Comparison of ENCODE assay signal across 35 cellular contexts in the genomic region with DNA sequence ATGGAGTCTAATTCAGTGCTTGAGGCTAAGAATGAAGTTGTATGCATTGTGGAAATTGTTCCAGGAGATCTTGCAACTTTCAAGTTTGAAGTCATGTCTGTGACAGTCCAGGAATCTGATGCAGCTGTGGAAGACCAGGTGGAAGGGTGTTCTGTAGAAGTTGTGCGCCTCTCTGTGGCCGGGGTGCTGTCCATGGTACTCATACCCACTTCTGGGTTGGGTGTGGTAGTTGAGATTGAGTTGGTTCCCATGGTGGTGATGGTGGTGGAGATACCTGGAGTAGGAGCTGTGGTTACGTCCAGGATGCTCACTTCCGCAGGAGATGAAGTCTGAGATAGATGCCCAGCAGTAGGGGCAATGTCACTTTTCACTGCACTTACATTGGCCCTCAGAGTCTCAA. TPM values are rescaled to one million over a fixed set of nuclear protein-coding genes. Genes with fewer than 3 reads are reported as not detected.
A peak's percentile ranks its signal among the peaks of the same experiment; 100 is the strongest.
DNase-seq lines count a peak whose midpoint lies in the region; ATAC-seq, FAIRE-seq and TF ChIP-seq lines count a peak whose summit lies in the region.
"Had no signal": no experiment of that assay in that cellular context is flagged by ENCODE, and none has a peak within 500 bp of the region (broad histone marks: within the 10 kb centered on the region; RNA-seq: fewer than 3 reads in every experiment).

No MANE protein-coding gene starts in this region.

- no peak for TF ChIP-seq POLR2A in HepG2 (IDR thresholded peaks at IDR 0.05; ENCODE audit: insufficient read depth in 1 of 2, low read depth in 2 of 2, low read length in 2 of 2)
- TF ChIP-seq POLR2A in right lobe of liver (IDR thresholded peaks at IDR 0.05) = no peak
- no peak for TF ChIP-seq POLR2A in NB4 (IDR thresholded peaks at IDR 0.05; ENCODE audit: extremely low read depth, insufficient read length)
- no peak for TF ChIP-seq POLR2A in K562 (conservative IDR thresholded peaks at IDR 0.05)
- TF ChIP-seq POLR2A in body of pancreas (IDR thresholded peaks at IDR 0.05) = no peak
- no peak for TF ChIP-seq POLR2A in heart left ventricle (IDR thresholded peaks at IDR 0.05)

- CTCF ChIA-PET in HepG2 (lab: Yijun Ruan, JAX; ENCODE audit: low intra/inter-chr PET ratio, low total read pairs) = no interaction called here
- CTCF ChIA-PET in K562 (lab: Yijun Ruan, JAX; ENCODE audit: low intra/inter-chr PET ratio) = no interaction called here

- H3K4me1 ChIP-seq in HepG2 (ENCODE audit: insufficient read depth, low read length) = no peaks in the 10 kb centered on the region
- H3K4me1 ChIP-seq in right lobe of liver = no peaks in the 10 kb centered on the region
- no peaks in the 10 kb centered on the region for H3K4me1 ChIP-seq in K562 (replicated peaks in 1 of 2; ENCODE audit: control insufficient read depth in 2 of 2, insufficient read depth in 2 of 2, low read length in 2 of 2)
- no peaks in the 10 kb centered on the region for H3K4me1 ChIP-seq in body of pancreas
- H3K4me1 ChIP-seq in heart left ventricle = no peaks in the 10 kb centered on the region
- H3K4me1 ChIP-seq: BLaER1, left ventricle myocardium inferior, neural progenitor cell, pancreas, testis had no signal

- no peak for TF ChIP-seq EP300 in HepG2 (IDR thresholded peaks at IDR 0.05; ENCODE audit: low read depth in 2 of 2, low read length in 2 of 2)
- no peak for TF ChIP-seq EP300 in HepG2 (CRISPR knock-in tag; IDR thresholded peaks at IDR 0.05; ENCODE audit: borderline replicate concordance)
- TF ChIP-seq EP300 in K562 (IDR thresholded peaks at IDR 0.05; ENCODE audit: low read length) = no peak

- peaks cover 93% of the 10 kb centered on the region for H3K9me3 ChIP-seq in HepG2 (ENCODE audit: low read length)
- no peaks in the 10 kb centered on the region for H3K9me3 ChIP-seq in right lobe of liver
- no peaks in the 10 kb centered on the region for H3K9me3 ChIP-seq in K562 (replicated peaks; ENCODE audit: control insufficient read depth, insufficient read depth, low read depth, low read length)
- no peaks in the 10 kb centered on the region for H3K9me3 ChIP-seq in body of pancreas
- peaks cover 0 to 4% (median 0%) of the 10 kb centered on the region in 12 donors for H3K9me3 ChIP-seq in heart left ventricle
- H3K9me3 ChIP-seq: BLaER1, pancreas, testis had no signal

- H3K27me3 ChIP-seq in HepG2 (ENCODE audit: control insufficient read depth in 1 of 2, insufficient read depth in 2 of 2, low read length in 2 of 2) (no peaks in the 10 kb centered on the region), right lobe of liver (no peaks in the 10 kb centered on the region), K562 (ENCODE audit: control insufficient read depth in 2 of 2, insufficient read depth in 2 of 2, low read length in 2 of 2) (no peaks in the 10 kb centered on the region), body of pancreas (no peaks in the 10 kb centered on the region), heart left ventricle (no peaks in the 10 kb centered on the region)
- H3K27me3 ChIP-seq: BLaER1, neural progenitor cell, testis had no signal

- intact Hi-C loops in HepG2 (cut with micrococcal nuclease; ENCODE audit: unreplicated experiment) = no loop called here
- intact Hi-C loops in right lobe of liver (cut with DNase I) = no loop called here
- intact Hi-C loops in K562 (cut with micrococcal nuclease) = no loop called here
- intact Hi-C loops in body of pancreas (cut with DNase I) = no loop called here
- intact Hi-C loops in heart left ventricle (cut with DNase I) = no loop called here

- no peak overlapping the region for H3K9ac ChIP-seq in HepG2 (ENCODE audit: insufficient read depth, low read depth, low read length)
- H3K9ac ChIP-seq in K562 (ENCODE audit: insufficient read depth in 1 of 2, low read depth in 2 of 2, low read length in 2 of 2) = no peak overlapping the region
- H3K9ac ChIP-seq: BLaER1, neural progenitor cell had no signal

- ATAC-seq in HepG2 (no peak), right lobe of liver (no peak), K562 (no peak), GM21529 (IDR thresholded peaks at IDR 0.05; ENCODE audit: unreplicated experiment) (no peak), body of pancreas (no peak), heart left ventricle (no peak)
- ATAC-seq: effector memory CD8-positive, alpha-beta T cell; pancreas; PC-3; Right ventricle myocardium inferior had no signal

- H2AFZ ChIP-seq in HepG2 (ENCODE audit: low read length) = no peak overlapping the region
- H2AFZ ChIP-seq in K562 (ENCODE audit: low read depth, low read length) = no peak overlapping the region
- H2AFZ ChIP-seq: neural progenitor cell had no signal

- in situ Hi-C loops in HepG2 (cut with HindIII; ENCODE audit: extremely low pct_ligation_motif_present, low pct_unique_long_range_greater_than_20kb) (no loop called here), K562 (cut with MboI) (no loop called here)

- H4K20me1 ChIP-seq in HepG2 (ENCODE audit: insufficient read depth, low read length) (no peaks in the 10 kb centered on the region), K562 (replicated peaks; ENCODE audit: control insufficient read depth, insufficient read depth, low read length) (no peaks in the 10 kb centered on the region)
- H4K20me1 ChIP-seq: BLaER1 had no signal

- H3K9me1 ChIP-seq in K562 (ENCODE audit: control insufficient read depth, insufficient read depth, low read length) = no peaks in the 10 kb centered on the region

- H3K79me2 ChIP-seq in HepG2 (ENCODE audit: insufficient read depth, low read length) = no peaks in the 10 kb centered on the region
- H3K79me2 ChIP-seq in K562 (ENCODE audit: control insufficient read depth, insufficient read depth, low read length) = no peaks in the 10 kb centered on the region

- DNase-seq in HepG2 (ENCODE audit: low spot score) (no peak), right lobe of liver (no peak), NB4 (ENCODE audit: low read depth) (peak; percentile 58), K562 (ENCODE audit: extremely low read depth in 1 of 4, low spot score in 3 of 4) (peak; percentile 18 to 34 (median 26)), body of pancreas (no peak), heart left ventricle (no peak)
- DNase-seq: activated CD4-positive, alpha-beta T cell treated with anti-CD3 and anti-CD28 coated beads, Interleukin-2, amount 10 ng/mL, durations not matched to agents 7 days and 5 days; activated effector memory CD4-positive, alpha-beta T cell treated with anti-CD3 and anti-CD28 coated beads, Interleukin-2, amount 50 U/mL, for 16 hours; activated T-cell treated with anti-CD3 and anti-CD28 coated beads, Interleukin-2, amount 50 U/mL, for 24 hours; caudate nucleus; DMS53; effector memory CD8-positive, alpha-beta T cell; glutamatergic neuron; IMR-90; left ventricle myocardium inferior; NCI-H1105 treated with DMSO at 0.1 percent for 48 hours; NCI-H1930; NCI-H2171 treated with DMSO at 0.1 percent for 48 hours; NCI-H524; pancreas; PC-3; stimulated activated CD4-positive, alpha-beta T cell treated with anti-CD3 and anti-CD28 coated beads, Interleukin-1b, Interleukin-23, amount 100 ng/mL, for 48 hours; stimulated activated CD8-positive, alpha-beta memory T cell treated with anti-CD3 and anti-CD28 coated beads, Interleukin-4, amount 100 ng/mL, for 48 hours; testis had no signal

- BruUV-seq in HepG2 (replicated peaks; lab: Mats Ljungman, UMichigan) (no TSS peak), K562 (replicated peaks; lab: Mats Ljungman, UMichigan) (no TSS peak)

- WGBS in HepG2 (ENCODE audit: low lambda C conversion rate) = 28% methylated on average over 4 of the region's 4 CpGs
- 31% methylated on average over 2 of the region's 4 CpGs for WGBS in right lobe of liver (ENCODE audit: insufficient coverage, low coverage, low lambda C conversion rate, missing lambda C conversion rate)
- 0% methylated on average over 4 of the region's 4 CpGs for WGBS in K562 (ENCODE audit: insufficient coverage, low coverage, missing lambda C conversion rate)
- WGBS in body of pancreas, 2 donors = 40 to 61% methylated on average over 4 of the region's 4 CpGs
- 25 to 66% (median 51%) methylated on average over 4 of the region's 4 CpGs for WGBS in heart left ventricle, 4 donors

- H3K36me3 ChIP-seq in HepG2 (replicated peaks in 1 of 2; ENCODE audit: control insufficient read depth in 1 of 2, insufficient read depth in 2 of 2, low read length in 2 of 2) = no peaks in the 10 kb centered on the region
- no peaks in the 10 kb centered on the region for H3K36me3 ChIP-seq in right lobe of liver
- no peaks in the 10 kb centered on the region for H3K36me3 ChIP-seq in K562 (ENCODE audit: control insufficient read depth, insufficient read depth, low read length)
- no peaks in the 10 kb centered on the region for H3K36me3 ChIP-seq in body of pancreas (replicated peaks in 1 of 2; ENCODE audit: insufficient read depth in 1 of 2, low read depth in 2 of 2)
- H3K36me3 ChIP-seq in heart left ventricle = no peaks in the 10 kb centered on the region
- H3K36me3 ChIP-seq: BLaER1, left ventricle myocardium inferior, neural progenitor cell, pancreas had no signal

- no peak overlapping the region for H3K4me3 ChIP-seq in HepG2 (replicated peaks in 1 of 3; ENCODE audit: insufficient read depth in 1 of 3, low read depth in 2 of 3, low read length in 3 of 3)
- H3K4me3 ChIP-seq in right lobe of liver = no peak overlapping the region
- H3K4me3 ChIP-seq in NB4 (ENCODE audit: low read depth, low read length) = no peak overlapping the region
- H3K4me3 ChIP-seq in K562 = no peak overlapping the region
- H3K4me3 ChIP-seq in body of pancreas = no peak overlapping the region
- no peak overlapping the region for H3K4me3 ChIP-seq in heart left ventricle
- H3K4me3 ChIP-seq: BLaER1, left ventricle myocardium inferior, neural progenitor cell, pancreas, testis had no signal

- H3K4me2 ChIP-seq in HepG2 (ENCODE audit: low read depth, low read length) (no peak overlapping the region), K562 (ENCODE audit: insufficient read depth, low read length) (no peak overlapping the region)
- H3K4me2 ChIP-seq: BLaER1, neural progenitor cell had no signal

- no peak for TF ChIP-seq RAD21 in HepG2 (CRISPR knock-in tag; IDR thresholded peaks at IDR 0.05)
- TF ChIP-seq RAD21 in K562 (CRISPR knock-in tag; conservative IDR thresholded peaks at IDR 0.05 in 1 of 2, IDR thresholded peaks at IDR 0.05 in 1 of 2) = no peak; a peak in 1 of 4 replicates

- H3K27ac ChIP-seq in HepG2 (ENCODE audit: extremely low read length, insufficient read depth, low read length) = no peak overlapping the region
- no peak overlapping the region for H3K27ac ChIP-seq in right lobe of liver
- no peak overlapping the region for H3K27ac ChIP-seq in K562 (ENCODE audit: extremely low read depth, low read depth, low read length)
- no peak overlapping the region for H3K27ac ChIP-seq in body of pancreas
- H3K27ac ChIP-seq in heart left ventricle = no peak overlapping the region
- H3K27ac ChIP-seq: BLaER1, left ventricle myocardium inferior, neural progenitor cell, pancreas, testis, VCaP had no signal

- no peak for FAIRE-seq in HepG2 (lab: Jason Lieb, UNC)
- peak; percentile 6 for FAIRE-seq in K562 (lab: Jason Lieb, UNC)
- FAIRE-seq: G401.6, islet of Langerhans, pancreas had no signal

- TF ChIP-seq CTCF in HepG2 (CRISPR knock-in tag; IDR thresholded peaks at IDR 0.05) (no peak), right lobe of liver (IDR thresholded peaks at IDR 0.05) (no peak), NB4 (IDR thresholded peaks at IDR 0.05; ENCODE audit: low read depth, low read length) (no peak), K562 (IDR thresholded peaks at IDR 0.05 in 2 of 3, conservative IDR thresholded peaks at IDR 0.05 in 1 of 3; ENCODE audit: insufficient read depth in 2 of 3, low read depth in 1 of 3, low read length in 3 of 3) (no peak), body of pancreas (IDR thresholded peaks at IDR 0.05) (no peak), heart left ventricle (IDR thresholded peaks at IDR 0.05) (no peak)

- POLR2A ChIA-PET in HepG2 (lab: Yijun Ruan, JAX) (no interaction called here), K562 (lab: Yijun Ruan, JAX) (no interaction called here)

RNA-seq across cellular contexts. Expression of gene MUC16, which starts 44.3 kb away (rescaled TPM):
- total RNA-seq in HepG2 (2016; rRNA removed; fragmentation: Illumina TruSeq; extraction: Trizol) (not detected in 2 replicates), right lobe of liver (under 1 TPM in 2 of 6 experiments, not detected in 4; under 0.01 to 0.06 TPM), K562 (2014; rRNA removed) (not detected in 2 replicates), K562 (2014; rRNA removed; fragmentation: Illumina TruSeq; extraction: Trizol) (not detected in 2 replicates), K562 (2015; rRNA removed; fragmentation: Illumina TruSeq; extraction: Trizol) (not detected in 2 replicates), K562 (2021) (not detected in 2 replicates), body of pancreas (under 1 TPM; 0.52 to 0.66 TPM), heart left ventricle (10 to 100 TPM in 1 of 9 donors, under 1 TPM in 3, not detected in 5; under 0.01 to 16.2 (median 0.05) TPM)
- not detected in 2 replicates for total RNA-seq in HepG2 (2016; cell fraction: cytosol; rRNA removed; fragmentation: Illumina TruSeq; extraction: Trizol; ENCODE audit: low read depth)
- not detected in 2 replicates for total RNA-seq in HepG2 (2016; cell fraction: insoluble cytoplasmic fraction; rRNA removed; fragmentation: Illumina TruSeq; extraction: Trizol)
- not detected in 2 replicates for total RNA-seq in HepG2 (2016; cell fraction: membrane; rRNA removed; fragmentation: Illumina TruSeq; extraction: Trizol)
- not detected in 2 replicates for total RNA-seq in HepG2 (2016; cell fraction: nucleus; rRNA removed; fragmentation: Illumina TruSeq; extraction: Trizol)
- polyA plus RNA-seq in HepG2 (2011; rRNA removed) (not detected in 2 replicates), K562 (2011; rRNA removed) (not detected in 2 replicates), K562 (2014; fragmentation: Illumina TruSeq; extraction: Trizol) (not detected in 2 replicates), K562 (2014; fragmentation: Nextera tagmentation; extraction: Ambion mirVana) (not detected), K562 (2014; rRNA removed) (not detected in 2 replicates), heart left ventricle (not detected)
- under 0.01 and 0.01 TPM in 2 replicates for polyA plus RNA-seq in HepG2 (2011; cell fraction: cytosol; rRNA removed)
- polyA plus RNA-seq in HepG2 (2011; cell fraction: nucleus; rRNA removed) = not detected in 2 replicates
- not detected in 2 replicates for polyA plus RNA-seq in HepG2 (2012)
- polyA plus RNA-seq in HepG2 (2016; cell fraction: cytosol; fragmentation: Illumina TruSeq; extraction: Trizol; ENCODE audit: low read depth) = not detected in 2 replicates
- not detected in 2 replicates for polyA plus RNA-seq in HepG2 (2016; cell fraction: insoluble cytoplasmic fraction; fragmentation: Illumina TruSeq; extraction: Trizol; ENCODE audit: low read depth)
- not detected in 2 replicates for polyA plus RNA-seq in HepG2 (2016; cell fraction: membrane; fragmentation: Illumina TruSeq; extraction: Trizol; ENCODE audit: low read depth)
- polyA plus RNA-seq in HepG2 (2016; cell fraction: nucleus; fragmentation: Illumina TruSeq; extraction: Trizol; ENCODE audit: insufficient read depth, low read depth) = not detected in 2 replicates
- 42.5 TPM in 1 of 2 replicates, not detected in the other for polyA minus RNA-seq in HepG2 (2011; rRNA and poly(A)+ RNA removed; ENCODE audit: low replicate concordance)
- polyA minus RNA-seq in HepG2 (2011; cell fraction: cytosol; rRNA and poly(A)+ RNA removed) = under 0.01 TPM in 1 of 2 replicates, not detected in the other
- under 0.01 TPM in 2 replicates for polyA minus RNA-seq in HepG2 (2011; cell fraction: nucleus; rRNA and poly(A)+ RNA removed)
- 0.04 TPM in 1 of 2 replicates, not detected in the other for total RNA-seq in K562 (2011; cell fraction: chromatin; rRNA removed; ENCODE audit: low replicate concordance)
- not detected in 2 replicates for total RNA-seq in K562 (2011; cell fraction: nucleolus; rRNA removed)
- total RNA-seq in K562 (2011; cell fraction: nucleoplasm; rRNA removed) = not detected in 2 replicates
- polyA plus RNA-seq in K562 (2011; cell fraction: cytosol; rRNA removed) = not detected in 2 replicates
- not detected in 2 replicates for polyA plus RNA-seq in K562 (2011; cell fraction: nucleus; rRNA removed)
- not detected in 2 replicates for polyA plus RNA-seq in K562 (2012)
- polyA minus RNA-seq in K562 (2011; rRNA and poly(A)+ RNA removed) = under 0.01 TPM in 1 of 2 replicates, not detected in the other
- polyA minus RNA-seq in K562 (2011; cell fraction: cytosol; rRNA and poly(A)+ RNA removed) = 0.18 TPM in 1 of 2 replicates, not detected in the other
- under 0.01 TPM in 2 replicates for polyA minus RNA-seq in K562 (2011; cell fraction: nucleus; rRNA and poly(A)+ RNA removed)
- total RNA-seq: activated CD4-positive, alpha-beta T cell treated with anti-CD3 and anti-CD28 coated beads, Interleukin-2, amount 10 ng/mL, durations not matched to agents 7 days and 5 days; IMR-90; left ventricle myocardium inferior; M059J; T-helper 2 cell treated with Interferon-gamma antibody and Interleukin-4, amounts not matched to agents 100 ng/mL and 5 ng/mL, for 36 hours had no signal
- polyA plus RNA-seq: AG04450, IMR-90, urinary bladder had no signal

Comparison
In these comparisons a context has a peak if more than half of its experiments do, and no peak if none do; other contexts are left out.
1. DNase-seq: peak in NB4 (single experiment) and K562 (4 of 4); none in HepG2 (single experiment), right lobe of liver (0 of 3), body of pancreas (0 of 4) and heart left ventricle (0 of 5).
2. Of the 241 proteins assayed by ChIP-seq in both HepG2 and K562: peak only in HepG2: none; only in K562: EHMT2; in both: REST; in neither: 239.